ENCODE assay signal across 16 cellular contexts in the genomic region with DNA sequence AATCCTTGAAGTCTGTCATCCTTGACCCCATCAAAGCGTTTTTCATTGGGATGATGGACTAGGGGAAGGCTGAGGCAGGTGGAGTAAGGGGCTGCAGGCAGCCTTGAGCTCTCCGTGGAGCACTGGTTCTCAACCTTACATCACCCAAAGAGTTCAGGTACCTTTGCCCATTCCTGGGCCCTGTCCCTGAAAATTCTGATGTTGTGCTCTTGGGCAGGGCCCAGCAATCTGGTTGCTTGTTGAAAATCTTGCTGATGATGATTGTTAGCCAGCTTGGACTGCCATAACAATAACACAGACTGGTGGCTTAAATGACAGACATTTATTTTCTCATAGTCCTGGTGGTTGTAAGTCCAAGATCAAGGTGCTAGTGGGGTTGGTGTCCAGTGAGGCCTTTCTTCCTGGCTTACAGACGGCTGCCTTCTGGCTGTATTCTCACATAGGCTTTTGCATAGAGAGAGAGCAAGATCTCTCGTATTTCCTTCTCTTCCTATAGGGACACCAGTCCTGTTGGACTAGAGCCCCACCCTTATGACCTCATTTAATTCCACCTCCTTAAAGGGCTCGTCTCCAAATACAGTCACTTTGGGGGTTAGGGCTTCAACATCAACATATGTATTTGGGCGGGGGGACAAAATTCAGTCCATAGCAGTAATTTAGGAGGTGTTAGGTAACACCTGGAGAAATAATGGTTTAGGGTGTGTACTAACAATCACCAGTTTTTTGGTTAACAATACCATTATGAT.
"Had no signal": no experiment of that assay in that cellular context is flagged by ENCODE, and none has a peak within 500 bp of the region (broad histone marks: within the 10 kb centered on the region; RNA-seq: fewer than 3 reads in every experiment).

No MANE protein-coding gene starts in this region.

- H3K27me3 ChIP-seq: cardiac muscle cell, heart left ventricle, right atrium auricular region had no signal

- ATAC-seq: activated CD8-positive, alpha-beta T cell treated with anti-CD3 and anti-CD28 coated beads, Interleukin-2, amount 10 ng/mL, durations not matched to agents 7 days and 5 days; naive thymus-derived CD4-positive, alpha-beta T cell had no signal

- H3K27ac ChIP-seq: cardiac muscle cell, heart left ventricle, left ventricle myocardium inferior, right atrium auricular region, VCaP had no signal

- H3K9me3 ChIP-seq: heart left ventricle, left ventricle myocardium inferior, right atrium auricular region had no signal

- H3K4me3 ChIP-seq: cardiac muscle cell, heart left ventricle, left ventricle myocardium inferior, right atrium auricular region had no signal

- H3K36me3 ChIP-seq: cardiac muscle cell, heart left ventricle, left ventricle myocardium inferior, right atrium auricular region had no signal

- DNase-seq: activated CD4-positive, alpha-beta T cell treated with anti-CD3 and anti-CD28 coated beads for 48 hours; activated CD8-positive, alpha-beta memory T cell treated with anti-CD3 and anti-CD28 coated beads, Interleukin-2, amount 50 U/mL, for 48 hours; activated CD8-positive, alpha-beta T cell treated with anti-CD3 and anti-CD28 coated beads, Interleukin-2, amount 10 ng/mL, durations not matched to agents 7 days and 5 days; activated naive CD4-positive, alpha-beta T cell treated with anti-CD3 and anti-CD28 coated beads for 36 hours; foreskin melanocyte; heart left ventricle; left ventricle myocardium inferior; mesendoderm; naive thymus-derived CD4-positive, alpha-beta T cell; nucleus accumbens; stimulated activated CD4-positive, alpha-beta T cell treated with anti-CD3 and anti-CD28 coated beads, Interleukin-1b, Interleukin-23, amount 100 ng/mL, for 48 hours; stimulated activated naive CD4-positive, alpha-beta T cell; substantia nigra had no signal
